In genomic region chr2:31694444-31694843, GRCh38 we compare ENCODE assay signal across 14 cellular contexts.
DNase-seq lines count a peak whose midpoint lies in the region; ATAC-seq and TF ChIP-seq lines count a peak whose summit lies in the region.
"Had no signal": no experiment of that assay in that cellular context is flagged by ENCODE, and none has a peak within 500 bp of the region (broad histone marks: within the 10 kb centered on the region; RNA-seq: fewer than 3 reads in every experiment).

No MANE protein-coding gene starts in this region.

- no peaks in the 10 kb centered on the region for H3K4me1 ChIP-seq in body of pancreas
- H3K4me1 ChIP-seq: heart left ventricle, vagina had no signal

- peaks cover 0 to 31% (median 5%) of the 10 kb centered on the region in 3 donors for H3K9me3 ChIP-seq in body of pancreas

- H3K36me3 Mint-ChIP-seq in type B pancreatic cell, result no peaks in the 10 kb centered on the region

- H3K9me3 Mint-ChIP-seq in type B pancreatic cell, result peaks cover 20% of the 10 kb centered on the region

- TF ChIP-seq CTCF in choroid plexus epithelial cell (conservative IDR thresholded peaks at IDR 0.05; ENCODE audit: low read depth, low read length), result peak; percentile 30
- peak; percentile 19 for TF ChIP-seq CTCF in type B pancreatic cell (conservative IDR thresholded peaks at IDR 0.05)
- TF ChIP-seq CTCF in body of pancreas (IDR thresholded peaks at IDR 0.05), result no peak

- no peak for ATAC-seq in body of pancreas
- ATAC-seq in GM21381 (IDR thresholded peaks at IDR 0.05; ENCODE audit: unreplicated experiment), result no peak
- ATAC-seq: heart left ventricle had no signal

- H3K27ac Mint-ChIP-seq in type B pancreatic cell, result no peak overlapping the region

- DNase-seq in SHP77 (lab: John Stamatoyannopoulos, UW) (peak; percentile 10 to 25), SHP77 treated with DMSO at 0.1 percent for 48 hours (lab: John Stamatoyannopoulos, UW) (no peak), NCI-H69 (lab: John Stamatoyannopoulos, UW) (peak; percentile 27), choroid plexus epithelial cell (ENCODE audit: low read depth) (peak; percentile 13), type B pancreatic cell (ENCODE audit: extremely low spot score, unreplicated experiment) (no peak), body of pancreas (no peak), NCI-H2227 treated with DMSO at 0.1 percent for 48 hours (lab: John Stamatoyannopoulos, UW) (no peak)
- DNase-seq: activated CD4-positive, alpha-beta T cell treated with anti-CD3 and anti-CD28 coated beads, Interleukin-2, amount 50 U/mL, for 4 hours; activated naive CD4-positive, alpha-beta T cell treated with anti-CD3 and anti-CD28 coated beads, Interleukin-2, amount 50 U/mL, for 16 hours; heart left ventricle; NCI-H187 treated with DMSO at 0.1 percent for 48 hours had no signal

- no peaks in the 10 kb centered on the region for H3K27me3 Mint-ChIP-seq in type B pancreatic cell

- 41 to 63% methylated on average over 3 of the region's 3 CpGs for WGBS in body of pancreas, 2 donors

- no peaks in the 10 kb centered on the region for H3K36me3 ChIP-seq in body of pancreas (replicated peaks in 1 of 2; ENCODE audit: insufficient read depth in 1 of 2, low read depth in 2 of 2)
- H3K36me3 ChIP-seq: heart left ventricle, vagina had no signal

- intact Hi-C loops in body of pancreas (cut with DNase I), result no loop called here

- no peak for TF ChIP-seq POLR2A in body of pancreas (IDR thresholded peaks at IDR 0.05)

- no peaks in the 10 kb centered on the region for H3K4me1 Mint-ChIP-seq in type B pancreatic cell (ENCODE audit: unreplicated experiment)

- no peak overlapping the region for H3K4me3 Mint-ChIP-seq in type B pancreatic cell

- no peaks in the 10 kb centered on the region for H3K27me3 ChIP-seq in body of pancreas
- H3K27me3 ChIP-seq: heart left ventricle, vagina had no signal

- H3K4me3 ChIP-seq in choroid plexus epithelial cell (ENCODE audit: low read depth, low read length), result no peak overlapping the region
- no peak overlapping the region for H3K4me3 ChIP-seq in body of pancreas
- H3K4me3 ChIP-seq: heart left ventricle, SK-N-MC, vagina had no signal

- H3K27ac ChIP-seq in body of pancreas, result no peak overlapping the region
- H3K27ac ChIP-seq: heart left ventricle, SK-N-MC, vagina had no signal

Comparison
In these comparisons a context has a peak if more than half of its experiments do, and no peak if none do; other contexts are left out.
1. DNase-seq: peak in SHP77 (2 of 2), NCI-H69 (single experiment) and choroid plexus epithelial cell (single experiment); none in SHP77 treated with DMSO at 0.1 percent for 48 hours (single experiment), type B pancreatic cell (single experiment), body of pancreas (0 of 4) and NCI-H2227 treated with DMSO at 0.1 percent for 48 hours (single experiment).
2. CTCF ChIP-seq: peak in choroid plexus epithelial cell (single experiment) and type B pancreatic cell (single experiment); none in body of pancreas (0 of 7).